Comparison of ENCODE assay signal across 12 cellular contexts in genomic region chr6:148611213-148611612, GRCh38.
DNase-seq lines count a peak whose midpoint lies in the region; ATAC-seq and TF ChIP-seq lines count a peak whose summit lies in the region.
"Had no signal": no experiment of that assay in that cellular context is flagged by ENCODE, and none has a peak within 500 bp of the region (broad histone marks: within the 10 kb centered on the region; RNA-seq: fewer than 3 reads in every experiment).

No MANE protein-coding gene starts in this region.

- H3K27ac ChIP-seq in GM23248 (peak overlapping the region; percentile 36; the same call in 1 of the 2 replicates), breast epithelium (peak overlapping the region; percentile 20 to 63), smooth muscle cell (ENCODE audit: low read depth) (peak overlapping the region; percentile 56), SJCRH30 (no peak overlapping the region)

- H3K79me2 ChIP-seq in GM23248 (ENCODE audit: insufficient read depth) (no peaks in the 10 kb centered on the region), smooth muscle cell (ENCODE audit: low read depth) (no peaks in the 10 kb centered on the region)

- H3K4me3 ChIP-seq in GM23248 (peak overlapping the region; percentile 33), breast epithelium (no peak overlapping the region), smooth muscle cell (no peak overlapping the region), SJCRH30 (no peak overlapping the region)

- H4K20me1 ChIP-seq in GM23248 (ENCODE audit: insufficient read depth) (no peaks in the 10 kb centered on the region), smooth muscle cell (ENCODE audit: low read depth) (no peaks in the 10 kb centered on the region)

- ATAC-seq in HG02885 (IDR thresholded peaks at IDR 0.05; ENCODE audit: poor library complexity, unreplicated experiment), result no peak
- no peak for ATAC-seq in HG02970 (IDR thresholded peaks at IDR 0.05; ENCODE audit: low FRiP score, unreplicated experiment)
- ATAC-seq: Panc1; stimulated activated memory B cell treated with anti-CD40 and anti-IgM and Interleukin-4, amounts not matched to agents 10 μg/mL and 1 μg/mL and 100 μg/mL, for 72 hours had no signal

- 1 to 2% methylated on average over 8 of the region's 8 CpGs for WGBS in GM23248 (ENCODE audit: low coverage in 1 of 2, low lambda C conversion rate in 2 of 2, missing lambda C conversion rate in 2 of 2), 2 experiments
- 17% methylated on average over 8 of the region's 8 CpGs for WGBS in smooth muscle cell (ENCODE audit: low lambda C conversion rate)

- H3K36me3 ChIP-seq in GM23248 (ENCODE audit: low read depth) (no peaks in the 10 kb centered on the region), breast epithelium (no peaks in the 10 kb centered on the region), smooth muscle cell (ENCODE audit: low read depth) (no peaks in the 10 kb centered on the region), SJCRH30 (no peaks in the 10 kb centered on the region)

- H3K9ac ChIP-seq in GM23248 (no peak overlapping the region), smooth muscle cell (ENCODE audit: low read depth) (no peak overlapping the region)

- H2AFZ ChIP-seq in GM23248, result no peak overlapping the region
- no peak overlapping the region for H2AFZ ChIP-seq in smooth muscle cell (ENCODE audit: low read depth)

- H3F3A ChIP-seq in GM23248 (ENCODE audit: insufficient read depth), result peaks cover 20% of the 10 kb centered on the region
- no peaks in the 10 kb centered on the region for H3F3A ChIP-seq in smooth muscle cell (ENCODE audit: low read depth)

- H3K9me2 ChIP-seq in GM23248 (ENCODE audit: insufficient read depth), result no peaks in the 10 kb centered on the region

- H3K4me2 ChIP-seq in GM23248 (ENCODE audit: unreplicated experiment) (peak overlapping the region; percentile 42), smooth muscle cell (peak overlapping the region; percentile 69)

- in situ Hi-C loops in GM23248 (cut with MboI), result no loop called here

- intact Hi-C loops in breast epithelium (cut with DNase I; ENCODE audit: low total_unique reads), result no loop called here

- H3K27me3 ChIP-seq in GM23248 (replicated peaks; ENCODE audit: insufficient read depth), result no peaks in the 10 kb centered on the region
- H3K27me3 ChIP-seq in breast epithelium, result no peaks in the 10 kb centered on the region
- no peaks in the 10 kb centered on the region for H3K27me3 ChIP-seq in smooth muscle cell (ENCODE audit: low read depth)
- H3K27me3 ChIP-seq in SJCRH30, result no peaks in the 10 kb centered on the region

- no peak for TF ChIP-seq POLR2A in breast epithelium (IDR thresholded peaks at IDR 0.05)

- no peaks in the 10 kb centered on the region for H3K9me3 ChIP-seq in GM23248 (ENCODE audit: low read depth)
- no peaks in the 10 kb centered on the region for H3K9me3 ChIP-seq in breast epithelium
- H3K9me3 ChIP-seq in smooth muscle cell (replicated peaks; ENCODE audit: low read depth), result no peaks in the 10 kb centered on the region
- no peaks in the 10 kb centered on the region for H3K9me3 ChIP-seq in SJCRH30 (replicated peaks)

- H3K4me1 ChIP-seq in GM23248 (ENCODE audit: insufficient read depth), result peaks cover 28% of the 10 kb centered on the region
- no peaks in the 10 kb centered on the region for H3K4me1 ChIP-seq in breast epithelium
- H3K4me1 ChIP-seq in smooth muscle cell (ENCODE audit: low read depth), result no peaks in the 10 kb centered on the region
- no peaks in the 10 kb centered on the region for H3K4me1 ChIP-seq in SJCRH30

- DNase-seq in GM23248 (peak; percentile 94), breast epithelium (ENCODE audit: low spot score in 2 of 2) (peak in 1 of 2 donors; percentile 73), inferior parietal cortex (ENCODE audit: extremely low spot score) (peak; percentile 60), smooth muscle cell (lab: John Stamatoyannopoulos, UW; ENCODE audit: unreplicated experiment) (peak; percentile 7), SJCRH30 (no peak), mesenteric fat pad (ENCODE audit: low spot score) (no peak)
- DNase-seq: activated CD4-positive, alpha-beta T cell treated with anti-CD3 and anti-CD28 coated beads, Interleukin-2, amount 10 ng/mL, durations not matched to agents 7 days and 5 days; small intestine had no signal

- no peak for TF ChIP-seq CTCF in breast epithelium (IDR thresholded peaks at IDR 0.05)
- no peak for TF ChIP-seq CTCF in smooth muscle cell (IDR thresholded peaks at IDR 0.05; ENCODE audit: borderline replicate concordance, insufficient read depth, poor library complexity, severe bottlenecking)

Comparison
In these comparisons a context has a peak if more than half of its experiments do, and no peak if none do; other contexts are left out.
1. DNase-seq: peak in GM23248 (single experiment), inferior parietal cortex (single experiment) and smooth muscle cell (single experiment); none in SJCRH30 (0 of 2) and mesenteric fat pad (single experiment).